Comparison of ENCODE assay signal across 1 cellular context in genomic region chr1:212711974-212712373, GRCh38. TPM values are rescaled to one million over a fixed set of nuclear protein-coding genes. Genes with fewer than 3 reads are reported as not detected.
"Had no signal": no experiment of that assay in that cellular context is flagged by ENCODE, and none has a peak within 500 bp of the region (broad histone marks: within the 10 kb centered on the region; RNA-seq: fewer than 3 reads in every experiment).

No MANE protein-coding gene starts in this region.

RNA-seq across cellular contexts. Expression of gene BATF3, which starts 12.3 kb away (rescaled TPM):
- polyA plus RNA-seq: keratinocyte had no signal
